In the genomic region with DNA sequence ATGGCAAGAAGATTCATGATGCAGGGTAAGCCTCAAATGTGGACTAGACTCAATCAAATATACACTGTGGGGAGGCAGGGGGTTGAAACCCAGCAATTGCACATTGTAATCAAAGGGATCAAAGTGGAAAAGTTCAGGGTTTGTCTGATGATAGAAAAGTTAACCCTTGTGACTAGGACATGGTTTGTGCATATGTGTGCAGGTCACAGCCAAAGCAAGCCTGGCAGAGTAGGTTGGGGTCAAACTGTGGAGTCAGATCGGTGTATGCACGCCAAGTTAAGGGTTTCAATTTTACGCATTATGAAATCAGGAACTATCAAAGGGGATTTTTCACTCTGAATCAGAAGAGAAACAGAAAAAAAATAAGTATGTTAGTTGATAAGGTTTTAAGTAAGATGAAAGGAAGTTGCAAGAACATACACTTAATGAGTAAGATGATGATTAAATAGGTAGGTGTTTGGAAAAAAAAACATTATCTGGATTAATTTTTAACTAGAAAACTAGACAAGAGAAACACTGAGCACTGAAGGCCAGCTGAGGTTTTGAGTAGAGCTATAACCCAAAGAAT, we compare ENCODE assay signal across 11 cellular contexts.
DNase-seq lines count a peak whose midpoint lies in the region; ATAC-seq and TF ChIP-seq lines count a peak whose summit lies in the region.
"Had no signal": no experiment of that assay in that cellular context is flagged by ENCODE, and none has a peak within 500 bp of the region (broad histone marks: within the 10 kb centered on the region; RNA-seq: fewer than 3 reads in every experiment).

No MANE protein-coding gene starts in this region.

- CTCF ChIA-PET in HEK293T (lab: Yijun Ruan, JAX), result no interaction called here

- peak; percentile 45 for DNase-seq in epithelial cell of esophagus (ENCODE audit: low read depth)
- no peak for DNase-seq in AG08395 (ENCODE audit: low spot score)
- no peak for DNase-seq in HK-2 (ENCODE audit: unreplicated experiment)
- no peak for DNase-seq in HEK293T (ENCODE audit: extremely low spot score)
- DNase-seq in effector memory CD4-positive, alpha-beta T cell, result no peak
- DNase-seq: DMS79, NCI-H2171 treated with DMSO at 0.1 percent for 48 hours, tibial artery had no signal

- H3K4me1 ChIP-seq in effector memory CD4-positive, alpha-beta T cell (ENCODE audit: control insufficient read depth, insufficient read depth, low read length, poor library complexity, severe bottlenecking), result no peaks in the 10 kb centered on the region
- H3K4me1 ChIP-seq: tibial artery had no signal

- no peak for TF ChIP-seq CTCF in epithelial cell of esophagus (IDR thresholded peaks at IDR 0.05; ENCODE audit: insufficient read depth, low read depth, low read length, missing control alignments)

- H3K36me3 ChIP-seq in effector memory CD4-positive, alpha-beta T cell (ENCODE audit: control insufficient read depth, insufficient read depth, low read length), result no peaks in the 10 kb centered on the region
- H3K36me3 ChIP-seq: tibial artery had no signal

- ATAC-seq in GM18870 (IDR thresholded peaks at IDR 0.05; ENCODE audit: unreplicated experiment) (peak; percentile 99), GM21423 (IDR thresholded peaks at IDR 0.05; ENCODE audit: unreplicated experiment) (peak; percentile 97), HG03060 (IDR thresholded peaks at IDR 0.05; ENCODE audit: low read depth, unreplicated experiment) (peak; percentile 95)

- H3K27ac ChIP-seq in effector memory CD4-positive, alpha-beta T cell (ENCODE audit: insufficient read depth, low read length, poor library complexity, severe bottlenecking), result no peak overlapping the region
- H3K27ac ChIP-seq: tibial artery had no signal

- no peaks in the 10 kb centered on the region for H3K27me3 ChIP-seq in effector memory CD4-positive, alpha-beta T cell (replicated peaks; ENCODE audit: control insufficient read depth, insufficient read depth, low read length, poor library complexity, severe bottlenecking)
- H3K27me3 ChIP-seq: tibial artery had no signal

- H3K9me3 ChIP-seq in effector memory CD4-positive, alpha-beta T cell (ENCODE audit: control insufficient read depth, low read length), result no peaks in the 10 kb centered on the region
- H3K9me3 ChIP-seq: tibial artery had no signal

- H3K4me3 ChIP-seq in epithelial cell of esophagus (ENCODE audit: low read length), result no peak overlapping the region
- no peak overlapping the region for H3K4me3 ChIP-seq in effector memory CD4-positive, alpha-beta T cell (ENCODE audit: insufficient read depth, low read depth, low read length, poor library complexity, severe bottlenecking)
- H3K4me3 ChIP-seq: tibial artery had no signal

- POLR2A ChIA-PET in HEK293T (lab: Yijun Ruan, JAX), result no interaction called here

TF ChIP-seq in HEK293T, 16 proteins besides CTCF, POLR2A, EP300 and RAD21:
- no peak for TF ChIP-seq FOXK2 (IDR thresholded peaks at IDR 0.05)
- no peak for TF ChIP-seq ARNT (IDR thresholded peaks at IDR 0.05)
- TF ChIP-seq FOXA1 (IDR thresholded peaks at IDR 0.05), result no peak
- TF ChIP-seq CTBP1 (IDR thresholded peaks at IDR 0.05; ENCODE audit: borderline replicate concordance), result no peak
- no peak for TF ChIP-seq BHLHE40 (IDR thresholded peaks at IDR 0.05; ENCODE audit: borderline replicate concordance)
